Comparison of ENCODE assay signal across 1 cellular context in genomic region chr20:32056708-32057491, GRCh38.
A peak's percentile ranks its signal among the peaks of the same experiment; 100 is the strongest.
TF ChIP-seq lines count a peak whose summit lies in the region.

No MANE protein-coding gene starts in this region.

TF ChIP-seq in GM12878, 131 proteins besides CTCF, POLR2A, EP300 and RAD21:
- TF ChIP-seq ZNF592 (IDR thresholded peaks at IDR 0.05) (no peak), DPF2 (IDR thresholded peaks at IDR 0.05) (peak; percentile 58), CUX1 (IDR thresholded peaks at IDR 0.05; ENCODE audit: insufficient replicate concordance, low read depth, low read length) (no peak)
